In genomic region chr4:95251568-95251967, GRCh38 we compare ENCODE assay signal across 1 cellular context.
TF ChIP-seq lines count a peak whose summit lies in the region.

No MANE protein-coding gene starts in this region.

TF ChIP-seq in endothelial cell of umbilical vein, 7 proteins besides CTCF, POLR2A, EP300 and RAD21 (continued from another document):
- no peak for TF ChIP-seq FOS (IDR thresholded peaks at IDR 0.05; ENCODE audit: borderline replicate concordance, insufficient read depth, low read length)
- TF ChIP-seq POLR2AphosphoS5 (IDR thresholded peaks at IDR 0.05; ENCODE audit: insufficient read depth, low read depth, low read length): no peak
TF ChIP-seq in endothelial cell of umbilical vein: peak in this region for 0.
